ENCODE assay signal across 1 cellular context in the genomic region with DNA sequence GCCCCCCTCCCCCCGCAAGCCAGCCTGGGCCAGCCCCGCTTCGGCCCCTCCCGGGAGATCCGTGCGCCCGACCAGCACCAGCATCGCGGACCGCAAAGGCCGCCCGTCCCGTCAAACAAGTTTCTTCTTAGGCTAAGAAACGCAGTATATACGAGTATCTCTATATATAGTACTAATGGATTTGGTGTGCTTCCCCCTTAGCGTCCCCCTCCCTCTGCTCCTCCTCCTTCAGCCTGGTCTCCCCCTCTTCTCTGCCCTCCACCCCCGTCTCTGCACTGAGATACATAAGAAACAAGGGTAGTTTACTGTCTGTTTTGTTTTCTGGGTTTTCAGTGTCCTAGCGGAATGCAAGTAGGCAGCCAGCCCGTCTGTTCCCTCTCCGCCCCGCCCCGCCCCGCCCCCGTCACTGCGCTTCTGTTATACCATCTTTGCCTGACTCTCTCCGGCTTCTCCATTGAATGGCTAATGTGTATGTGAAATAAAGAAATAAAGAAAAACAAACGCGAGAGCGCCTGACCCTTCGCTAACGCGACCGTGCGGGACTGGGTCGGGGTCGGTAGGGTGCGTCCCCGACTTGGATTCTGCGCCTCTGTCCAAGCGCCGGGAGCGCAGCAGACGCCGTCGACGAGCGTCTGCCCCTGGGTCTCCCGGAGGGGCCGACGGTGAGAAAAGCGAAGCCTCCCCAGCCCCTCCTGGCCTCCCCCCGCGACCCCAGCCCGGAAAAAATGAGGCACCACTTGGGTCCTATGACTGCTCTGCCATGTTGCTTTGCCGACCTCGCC.
TF ChIP-seq lines count a peak whose summit lies in the region.

No MANE protein-coding gene starts in this region.

TF ChIP-seq in GM12878, 131 proteins besides CTCF, POLR2A, EP300 and RAD21:
- TF ChIP-seq RUNX3 (IDR thresholded peaks at IDR 0.05; ENCODE audit: low read length): no peak
- TF ChIP-seq, protein P1, sequence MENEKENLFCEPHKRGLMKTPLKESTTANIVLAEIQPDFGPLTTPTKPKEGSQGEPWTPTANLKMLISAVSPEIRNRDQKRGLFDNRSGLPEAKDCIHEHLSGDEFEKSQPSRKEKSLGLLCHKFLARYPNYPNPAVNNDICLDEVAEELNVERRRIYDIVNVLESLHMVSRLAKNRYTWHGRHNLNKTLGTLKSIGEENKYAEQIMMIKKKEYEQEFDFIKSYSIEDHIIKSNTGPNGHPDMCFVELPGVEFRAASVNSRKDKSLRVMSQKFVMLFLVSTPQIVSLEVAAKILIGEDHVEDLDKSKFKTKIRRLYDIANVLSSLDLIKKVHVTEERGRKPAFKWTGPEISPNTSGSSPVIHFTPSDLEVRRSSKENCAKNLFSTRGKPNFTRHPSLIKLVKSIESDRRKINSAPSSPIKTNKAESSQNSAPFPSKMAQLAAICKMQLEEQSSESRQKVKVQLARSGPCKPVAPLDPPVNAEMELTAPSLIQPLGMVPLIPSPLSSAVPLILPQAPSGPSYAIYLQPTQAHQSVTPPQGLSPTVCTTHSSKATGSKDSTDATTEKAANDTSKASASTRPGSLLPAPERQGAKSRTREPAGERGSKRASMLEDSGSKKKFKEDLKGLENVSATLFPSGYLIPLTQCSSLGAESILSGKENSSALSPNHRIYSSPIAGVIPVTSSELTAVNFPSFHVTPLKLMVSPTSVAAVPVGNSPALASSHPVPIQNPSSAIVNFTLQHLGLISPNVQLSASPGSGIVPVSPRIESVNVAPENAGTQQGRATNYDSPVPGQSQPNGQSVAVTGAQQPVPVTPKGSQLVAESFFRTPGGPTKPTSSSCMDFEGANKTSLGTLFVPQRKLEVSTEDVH (IDR thresholded peaks at IDR 0.05; ENCODE audit: low read depth, partially characterized antibody): no peak
- TF ChIP-seq, protein P2, sequence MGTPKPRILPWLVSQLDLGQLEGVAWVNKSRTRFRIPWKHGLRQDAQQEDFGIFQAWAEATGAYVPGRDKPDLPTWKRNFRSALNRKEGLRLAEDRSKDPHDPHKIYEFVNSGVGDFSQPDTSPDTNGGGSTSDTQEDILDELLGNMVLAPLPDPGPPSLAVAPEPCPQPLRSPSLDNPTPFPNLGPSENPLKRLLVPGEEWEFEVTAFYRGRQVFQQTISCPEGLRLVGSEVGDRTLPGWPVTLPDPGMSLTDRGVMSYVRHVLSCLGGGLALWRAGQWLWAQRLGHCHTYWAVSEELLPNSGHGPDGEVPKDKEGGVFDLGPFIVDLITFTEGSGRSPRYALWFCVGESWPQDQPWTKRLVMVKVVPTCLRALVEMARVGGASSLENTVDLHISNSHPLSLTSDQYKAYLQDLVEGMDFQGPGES (IDR thresholded peaks at IDR 0.05): no peak
- no peak for TF ChIP-seq RAD51 (IDR thresholded peaks at IDR 0.05)
- no peak for TF ChIP-seq HDAC2 (IDR thresholded peaks at IDR 0.05)
- TF ChIP-seq, protein P3, sequence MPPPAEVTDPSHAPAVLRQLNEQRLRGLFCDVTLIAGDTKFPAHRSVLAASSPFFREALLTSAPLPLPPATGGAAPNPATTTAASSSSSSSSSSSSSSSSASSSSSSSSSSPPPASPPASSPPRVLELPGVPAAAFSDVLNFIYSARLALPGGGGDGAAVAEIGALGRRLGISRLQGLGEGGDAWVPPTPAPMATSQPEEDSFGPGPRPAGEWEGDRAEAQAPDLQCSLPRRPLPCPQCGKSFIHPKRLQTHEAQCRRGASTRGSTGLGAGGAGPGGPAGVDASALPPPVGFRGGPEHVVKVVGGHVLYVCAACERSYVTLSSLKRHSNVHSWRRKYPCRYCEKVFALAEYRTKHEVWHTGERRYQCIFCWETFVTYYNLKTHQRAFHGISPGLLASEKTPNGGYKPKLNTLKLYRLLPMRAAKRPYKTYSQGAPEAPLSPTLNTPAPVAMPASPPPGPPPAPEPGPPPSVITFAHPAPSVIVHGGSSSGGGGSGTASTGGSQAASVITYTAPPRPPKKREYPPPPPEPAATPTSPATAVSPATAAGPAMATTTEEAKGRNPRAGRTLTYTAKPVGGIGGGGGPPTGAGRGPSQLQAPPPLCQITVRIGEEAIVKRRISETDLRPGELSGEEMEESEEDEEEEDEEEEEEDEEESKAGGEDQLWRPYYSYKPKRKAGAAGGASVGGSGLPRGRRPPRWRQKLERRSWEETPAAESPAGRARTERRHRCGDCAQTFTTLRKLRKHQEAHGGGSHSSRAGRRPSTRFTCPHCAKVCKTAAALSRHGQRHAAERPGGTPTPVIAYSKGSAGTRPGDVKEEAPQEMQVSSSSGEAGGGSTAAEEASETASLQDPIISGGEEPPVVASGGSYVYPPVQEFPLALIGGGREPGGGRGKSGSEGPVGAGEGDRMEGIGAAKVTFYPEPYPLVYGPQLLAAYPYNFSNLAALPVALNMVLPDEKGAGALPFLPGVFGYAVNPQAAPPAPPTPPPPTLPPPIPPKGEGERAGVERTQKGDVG (CRISPR knock-in tag; IDR thresholded peaks at IDR 0.05): no peak
- TF ChIP-seq, protein P4, sequence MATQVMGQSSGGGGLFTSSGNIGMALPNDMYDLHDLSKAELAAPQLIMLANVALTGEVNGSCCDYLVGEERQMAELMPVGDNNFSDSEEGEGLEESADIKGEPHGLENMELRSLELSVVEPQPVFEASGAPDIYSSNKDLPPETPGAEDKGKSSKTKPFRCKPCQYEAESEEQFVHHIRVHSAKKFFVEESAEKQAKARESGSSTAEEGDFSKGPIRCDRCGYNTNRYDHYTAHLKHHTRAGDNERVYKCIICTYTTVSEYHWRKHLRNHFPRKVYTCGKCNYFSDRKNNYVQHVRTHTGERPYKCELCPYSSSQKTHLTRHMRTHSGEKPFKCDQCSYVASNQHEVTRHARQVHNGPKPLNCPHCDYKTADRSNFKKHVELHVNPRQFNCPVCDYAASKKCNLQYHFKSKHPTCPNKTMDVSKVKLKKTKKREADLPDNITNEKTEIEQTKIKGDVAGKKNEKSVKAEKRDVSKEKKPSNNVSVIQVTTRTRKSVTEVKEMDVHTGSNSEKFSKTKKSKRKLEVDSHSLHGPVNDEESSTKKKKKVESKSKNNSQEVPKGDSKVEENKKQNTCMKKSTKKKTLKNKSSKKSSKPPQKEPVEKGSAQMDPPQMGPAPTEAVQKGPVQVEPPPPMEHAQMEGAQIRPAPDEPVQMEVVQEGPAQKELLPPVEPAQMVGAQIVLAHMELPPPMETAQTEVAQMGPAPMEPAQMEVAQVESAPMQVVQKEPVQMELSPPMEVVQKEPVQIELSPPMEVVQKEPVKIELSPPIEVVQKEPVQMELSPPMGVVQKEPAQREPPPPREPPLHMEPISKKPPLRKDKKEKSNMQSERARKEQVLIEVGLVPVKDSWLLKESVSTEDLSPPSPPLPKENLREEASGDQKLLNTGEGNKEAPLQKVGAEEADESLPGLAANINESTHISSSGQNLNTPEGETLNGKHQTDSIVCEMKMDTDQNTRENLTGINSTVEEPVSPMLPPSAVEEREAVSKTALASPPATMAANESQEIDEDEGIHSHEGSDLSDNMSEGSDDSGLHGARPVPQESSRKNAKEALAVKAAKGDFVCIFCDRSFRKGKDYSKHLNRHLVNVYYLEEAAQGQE (IDR thresholded peaks at IDR 0.05; ENCODE audit: low read depth, low read length): no peak
- no peak for TF ChIP-seq BACH1 (IDR thresholded peaks at IDR 0.05; ENCODE audit: borderline replicate concordance)
- no peak for TF ChIP-seq EZH2 (IDR thresholded peaks at IDR 0.05; ENCODE audit: borderline replicate concordance, control insufficient read depth, low read depth, low read length)
- no peak for TF ChIP-seq IKZF1 (conservative IDR thresholded peaks at IDR 0.05)
- no peak for TF ChIP-seq SMAD1 (IDR thresholded peaks at IDR 0.05; ENCODE audit: low read depth, partially characterized antibody)
- TF ChIP-seq YBX1 (IDR thresholded peaks at IDR 0.05): no peak
- no peak for TF ChIP-seq JUNB (IDR thresholded peaks at IDR 0.05)
- TF ChIP-seq SUPT20H (IDR thresholded peaks at IDR 0.05; ENCODE audit: borderline replicate concordance, control insufficient read depth, low read depth, low read length): no peak
- TF ChIP-seq CREM (IDR thresholded peaks at IDR 0.05; ENCODE audit: low read depth): no peak
- TF ChIP-seq, protein P5, sequence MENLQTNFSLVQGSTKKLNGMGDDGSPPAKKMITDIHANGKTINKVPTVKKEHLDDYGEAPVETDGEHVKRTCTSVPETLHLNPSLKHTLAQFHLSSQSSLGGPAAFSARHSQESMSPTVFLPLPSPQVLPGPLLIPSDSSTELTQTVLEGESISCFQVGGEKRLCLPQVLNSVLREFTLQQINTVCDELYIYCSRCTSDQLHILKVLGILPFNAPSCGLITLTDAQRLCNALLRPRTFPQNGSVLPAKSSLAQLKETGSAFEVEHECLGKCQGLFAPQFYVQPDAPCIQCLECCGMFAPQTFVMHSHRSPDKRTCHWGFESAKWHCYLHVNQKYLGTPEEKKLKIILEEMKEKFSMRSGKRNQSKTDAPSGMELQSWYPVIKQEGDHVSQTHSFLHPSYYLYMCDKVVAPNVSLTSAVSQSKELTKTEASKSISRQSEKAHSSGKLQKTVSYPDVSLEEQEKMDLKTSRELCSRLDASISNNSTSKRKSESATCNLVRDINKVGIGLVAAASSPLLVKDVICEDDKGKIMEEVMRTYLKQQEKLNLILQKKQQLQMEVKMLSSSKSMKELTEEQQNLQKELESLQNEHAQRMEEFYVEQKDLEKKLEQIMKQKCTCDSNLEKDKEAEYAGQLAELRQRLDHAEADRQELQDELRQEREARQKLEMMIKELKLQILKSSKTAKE (IDR thresholded peaks at IDR 0.05; ENCODE audit: low read depth, poor library complexity, severe bottlenecking): no peak
- no peak for TF ChIP-seq NR2C1 (IDR thresholded peaks at IDR 0.05)
- TF ChIP-seq STAT1 (conservative IDR thresholded peaks at IDR 0.05): no peak
- TF ChIP-seq BHLHE40 (IDR thresholded peaks at IDR 0.05; ENCODE audit: borderline replicate concordance in 1 of 2, low read depth in 2 of 2, low read length in 1 of 2): no peak
